ENCODE assay signal across 33 cellular contexts in the genomic region with DNA sequence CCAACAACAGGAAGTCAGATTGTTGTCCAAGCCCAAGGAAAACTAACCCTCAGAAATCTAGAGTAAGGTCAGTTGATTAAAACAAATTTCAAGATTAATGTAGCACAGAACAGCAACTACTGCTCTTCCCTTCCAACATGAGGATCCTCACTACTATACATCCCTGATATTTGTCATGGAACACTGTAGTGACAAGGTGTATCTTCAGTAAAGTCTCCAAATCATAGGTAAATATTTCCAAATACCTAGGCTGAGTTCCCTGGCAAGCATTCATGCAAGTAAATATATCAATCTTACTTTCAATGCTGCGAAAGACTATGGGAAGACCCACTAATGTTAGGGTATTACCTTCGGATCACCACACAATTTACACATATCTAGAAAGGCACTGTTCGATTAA.
DNase-seq lines count a peak whose midpoint lies in the region; ATAC-seq, FAIRE-seq and TF ChIP-seq lines count a peak whose summit lies in the region.
"Had no signal": no experiment of that assay in that cellular context is flagged by ENCODE, and none has a peak within 500 bp of the region (broad histone marks: within the 10 kb centered on the region; RNA-seq: fewer than 3 reads in every experiment).

No MANE protein-coding gene starts in this region.

- H3K27me3 ChIP-seq in right lobe of liver (no peaks in the 10 kb centered on the region), HepG2 (ENCODE audit: control insufficient read depth in 1 of 2, insufficient read depth in 2 of 2, low read length in 2 of 2) (no peaks in the 10 kb centered on the region), Panc1 (ENCODE audit: control insufficient read depth, insufficient read depth, low read length) (no peaks in the 10 kb centered on the region), left lung (no peaks in the 10 kb centered on the region)
- H3K27me3 ChIP-seq: BE2C; BLaER1; BLaER1 treated with 17β-estradiol and CSF1 and Interleukin-3, amounts not matched to agents 10 nM and 100 nM had no signal

- peak overlapping the region; percentile 15 to 65 (median 21) for H3K27ac ChIP-seq in right lobe of liver
- H3K27ac ChIP-seq in HepG2 (ENCODE audit: extremely low read length, insufficient read depth, low read length) = no peak overlapping the region
- peak overlapping the region; percentile 39; the same call in 1 of the 2 replicates for H3K27ac ChIP-seq in Panc1 (ENCODE audit: low read length)
- no peak overlapping the region for H3K27ac ChIP-seq in left lung
- H3K27ac ChIP-seq: 22Rv1; BLaER1; BLaER1 treated with 17β-estradiol and CSF1 and Interleukin-3, amounts not matched to agents 10 nM and 100 nM had no signal

- no peak overlapping the region for H2AFZ ChIP-seq in HepG2 (ENCODE audit: low read length)

- no peak for DNase-seq in right lobe of liver
- no peak for DNase-seq in HepG2 (ENCODE audit: low spot score)
- DNase-seq in LNCaP clone FGC (ENCODE audit: low read depth) = peak; percentile 13
- DNase-seq in Panc1 (ENCODE audit: low read depth, low spot score) = no peak
- DNase-seq in left lobe of liver (ENCODE audit: low spot score) = no peak
- DNase-seq in HK-2 (ENCODE audit: unreplicated experiment) = no peak
- DNase-seq in GM12892 (ENCODE audit: insufficient read length) = no peak
- DNase-seq in left lung = no peak
- DNase-seq: 8988T; ACHN; AML-193; BE2C; C1 segment of cervical spinal cord; Caco-2; Calu3; CD4-positive, alpha-beta memory T cell; CD4-positive, alpha-beta T cell; CD4-positive, CD25-positive, alpha-beta regulatory T cell; CD8-positive, alpha-beta memory T cell; CD8-positive, alpha-beta T cell; COR-L47; DMS 273 treated with DMSO at 0.1 percent for 48 hours; DMS153; DMS53; DMS79; DMS79 treated with DMSO at 0.1 percent for 48 hours; DND-41; EL had no signal

- TF ChIP-seq POLR2A in right lobe of liver (IDR thresholded peaks at IDR 0.05) (peak; percentile 17), HepG2 (IDR thresholded peaks at IDR 0.05; ENCODE audit: insufficient read depth in 1 of 2, low read depth in 2 of 2, low read length in 2 of 2) (no peak), GM12892 (IDR thresholded peaks at IDR 0.05; ENCODE audit: low read depth, low read length) (no peak)

- intact Hi-C loops in right lobe of liver (cut with DNase I) (no loop called here), HepG2 (cut with micrococcal nuclease; ENCODE audit: unreplicated experiment) (no loop called here), Panc1 (cut with micrococcal nuclease; ENCODE audit: unreplicated experiment) (no loop called here), left lung (cut with DNase I) (no loop called here)

- in situ Hi-C loops in HepG2 (cut with HindIII; ENCODE audit: extremely low pct_ligation_motif_present, low pct_unique_long_range_greater_than_20kb) = no loop called here
- in situ Hi-C loops in Panc1 (cut with HindIII; ENCODE audit: low pct_unique_long_range_greater_than_20kb, low sequenced_read_pairs) = no loop called here

- no peak overlapping the region for H3K4me2 ChIP-seq in HepG2 (ENCODE audit: low read depth, low read length)
- H3K4me2 ChIP-seq: BLaER1; BLaER1 treated with 17β-estradiol and CSF1 and Interleukin-3, amounts not matched to agents 10 nM and 100 nM had no signal

- H3K9me3 ChIP-seq in right lobe of liver (no peaks in the 10 kb centered on the region), HepG2 (ENCODE audit: low read length) (no peaks in the 10 kb centered on the region), Panc1 (ENCODE audit: control insufficient read depth, insufficient read depth, low read depth, low read length) (peaks cover 12% of the 10 kb centered on the region; the same call in 1 of the 2 replicates), left lung (peaks cover 0 to 6% of the 10 kb centered on the region in 2 donors)
- H3K9me3 ChIP-seq: BE2C, BLaER1, Caco-2 had no signal

- 40% methylated on average over 3 of the region's 3 CpGs for WGBS in right lobe of liver (ENCODE audit: insufficient coverage, low coverage, low lambda C conversion rate, missing lambda C conversion rate)
- WGBS in HepG2 (ENCODE audit: low lambda C conversion rate) = 23% methylated on average over 3 of the region's 3 CpGs

- H3K79me2 ChIP-seq in HepG2 (ENCODE audit: insufficient read depth, low read length) = no peaks in the 10 kb centered on the region

- BruUV-seq in HepG2 (replicated peaks; lab: Mats Ljungman, UMichigan) (no TSS peak), Panc1 (replicated peaks; lab: Mats Ljungman, UMichigan) (no TSS peak)

- H3K36me3 ChIP-seq in right lobe of liver = no peaks in the 10 kb centered on the region
- no peaks in the 10 kb centered on the region for H3K36me3 ChIP-seq in HepG2 (replicated peaks in 1 of 2; ENCODE audit: control insufficient read depth in 1 of 2, insufficient read depth in 2 of 2, low read length in 2 of 2)
- H3K36me3 ChIP-seq in Panc1 (ENCODE audit: control insufficient read depth, insufficient read depth, low read length) = no peaks in the 10 kb centered on the region
- no peaks in the 10 kb centered on the region for H3K36me3 ChIP-seq in left lung
- H3K36me3 ChIP-seq: BE2C; BLaER1; BLaER1 treated with 17β-estradiol and CSF1 and Interleukin-3, amounts not matched to agents 10 nM and 100 nM had no signal

- H3K4me3 ChIP-seq in right lobe of liver (peak overlapping the region in 1 of 3 donors; percentile 30), HepG2 (replicated peaks in 1 of 3; ENCODE audit: insufficient read depth in 1 of 3, low read depth in 2 of 3, low read length in 3 of 3) (no peak overlapping the region), LNCaP clone FGC (ENCODE audit: low read depth, low read length) (no peak overlapping the region), Panc1 (ENCODE audit: low read depth in 2 of 2, low read length in 2 of 2) (no peak overlapping the region), left lung (no peak overlapping the region)
- H3K4me3 ChIP-seq: A549; BLaER1; BLaER1 treated with 17β-estradiol and CSF1 and Interleukin-3, amounts not matched to agents 10 nM and 100 nM had no signal

- H3K9ac ChIP-seq in HepG2 (ENCODE audit: insufficient read depth, low read depth, low read length) = no peak overlapping the region
- H3K9ac ChIP-seq: BLaER1; BLaER1 treated with 17β-estradiol and CSF1 and Interleukin-3, amounts not matched to agents 10 nM and 100 nM had no signal

- TF ChIP-seq CTCF in right lobe of liver (IDR thresholded peaks at IDR 0.05) (no peak), HepG2 (CRISPR knock-in tag; IDR thresholded peaks at IDR 0.05) (no peak), LNCaP clone FGC (IDR thresholded peaks at IDR 0.05; ENCODE audit: control insufficient read depth, extremely low read depth, insufficient read depth) (no peak), Panc1 (IDR thresholded peaks at IDR 0.05) (no peak), left lung (IDR thresholded peaks at IDR 0.05) (no peak)

- ATAC-seq in right lobe of liver = peak; percentile 71 to 75 (median 73)
- ATAC-seq in HepG2 = no peak
- ATAC-seq in Panc1 = no peak
- ATAC-seq in left lobe of liver = peak; percentile 69
- ATAC-seq in left lung = no peak
- ATAC-seq: A549; CD8-positive, alpha-beta T cell had no signal

- H4K20me1 ChIP-seq in HepG2 (ENCODE audit: insufficient read depth, low read length) = no peaks in the 10 kb centered on the region
- H4K20me1 ChIP-seq: BLaER1; BLaER1 treated with 17β-estradiol and CSF1 and Interleukin-3, amounts not matched to agents 10 nM and 100 nM had no signal

- TF ChIP-seq EP300 in HepG2 (IDR thresholded peaks at IDR 0.05; ENCODE audit: low read depth in 2 of 2, low read length in 2 of 2) = no peak
- TF ChIP-seq EP300 in HepG2 (CRISPR knock-in tag; IDR thresholded peaks at IDR 0.05; ENCODE audit: borderline replicate concordance) = no peak

- POLR2A ChIA-PET in HepG2 (lab: Yijun Ruan, JAX) = no interaction called here
- POLR2A ChIA-PET in Panc1 (lab: Charles Lee) = no interaction called here

- TF ChIP-seq RAD21 in HepG2 (CRISPR knock-in tag; IDR thresholded peaks at IDR 0.05) = no peak

- FAIRE-seq in HepG2 (lab: Jason Lieb, UNC) (no peak), GM12892 (lab: Jason Lieb, UNC) (no peak)
- FAIRE-seq: D721Med had no signal

- peaks cover 0 to 27% (median 6%) of the 10 kb centered on the region in 4 donors for H3K4me1 ChIP-seq in right lobe of liver
- H3K4me1 ChIP-seq in HepG2 (ENCODE audit: insufficient read depth, low read length) = no peaks in the 10 kb centered on the region
- H3K4me1 ChIP-seq in Panc1 (ENCODE audit: control insufficient read depth, insufficient read depth, low read length) = no peaks in the 10 kb centered on the region
- H3K4me1 ChIP-seq in left lung = no peaks in the 10 kb centered on the region
- H3K4me1 ChIP-seq: BE2C; BLaER1; BLaER1 treated with 17β-estradiol and CSF1 and Interleukin-3, amounts not matched to agents 10 nM and 100 nM; Caco-2 had no signal

- CTCF ChIA-PET in HepG2 (lab: Yijun Ruan, JAX; ENCODE audit: low intra/inter-chr PET ratio, low total read pairs) = no interaction called here
- CTCF ChIA-PET in Panc1 (lab: Charles Lee) = no interaction called here

TF ChIP-seq in HepG2, 621 proteins besides CTCF, POLR2A, EP300 and RAD21 (continues in another document):
- TF ChIP-seq KDM5A (IDR thresholded peaks at IDR 0.05; ENCODE audit: borderline replicate concordance, low read length) (no peak), ZNF260 (CRISPR knock-in tag; IDR thresholded peaks at IDR 0.05; ENCODE audit: borderline replicate concordance, low read depth) (no peak), ZSCAN20 (CRISPR knock-in tag; IDR thresholded peaks at IDR 0.05; ENCODE audit: borderline replicate concordance) (no peak)
- TF ChIP-seq, protein P1, sequence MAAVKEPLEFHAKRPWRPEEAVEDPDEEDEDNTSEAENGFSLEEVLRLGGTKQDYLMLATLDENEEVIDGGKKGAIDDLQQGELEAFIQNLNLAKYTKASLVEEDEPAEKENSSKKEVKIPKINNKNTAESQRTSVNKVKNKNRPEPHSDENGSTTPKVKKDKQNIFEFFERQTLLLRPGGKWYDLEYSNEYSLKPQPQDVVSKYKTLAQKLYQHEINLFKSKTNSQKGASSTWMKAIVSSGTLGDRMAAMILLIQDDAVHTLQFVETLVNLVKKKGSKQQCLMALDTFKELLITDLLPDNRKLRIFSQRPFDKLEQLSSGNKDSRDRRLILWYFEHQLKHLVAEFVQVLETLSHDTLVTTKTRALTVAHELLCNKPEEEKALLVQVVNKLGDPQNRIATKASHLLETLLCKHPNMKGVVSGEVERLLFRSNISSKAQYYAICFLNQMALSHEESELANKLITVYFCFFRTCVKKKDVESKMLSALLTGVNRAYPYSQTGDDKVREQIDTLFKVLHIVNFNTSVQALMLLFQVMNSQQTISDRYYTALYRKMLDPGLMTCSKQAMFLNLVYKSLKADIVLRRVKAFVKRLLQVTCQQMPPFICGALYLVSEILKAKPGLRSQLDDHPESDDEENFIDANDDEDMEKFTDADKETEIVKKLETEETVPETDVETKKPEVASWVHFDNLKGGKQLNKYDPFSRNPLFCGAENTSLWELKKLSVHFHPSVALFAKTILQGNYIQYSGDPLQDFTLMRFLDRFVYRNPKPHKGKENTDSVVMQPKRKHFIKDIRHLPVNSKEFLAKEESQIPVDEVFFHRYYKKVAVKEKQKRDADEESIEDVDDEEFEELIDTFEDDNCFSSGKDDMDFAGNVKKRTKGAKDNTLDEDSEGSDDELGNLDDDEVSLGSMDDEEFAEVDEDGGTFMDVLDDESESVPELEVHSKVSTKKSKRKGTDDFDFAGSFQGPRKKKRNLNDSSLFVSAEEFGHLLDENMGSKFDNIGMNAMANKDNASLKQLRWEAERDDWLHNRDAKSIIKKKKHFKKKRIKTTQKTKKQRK (IDR thresholded peaks at IDR 0.05; ENCODE audit: low read length) = no peak

Comparison
In these comparisons a context has a peak if more than half of its experiments do, and no peak if none do; other contexts are left out.
1. ATAC-seq: peak in right lobe of liver (4 of 4) and left lobe of liver (single experiment); none in HepG2 (single experiment), Panc1 (single experiment) and left lung (single experiment).
2. H3K27ac ChIP-seq: peak in right lobe of liver (3 of 3) and Panc1 (single experiment); none in HepG2 (single experiment) and left lung (0 of 2).